Comparison of ENCODE assay signal across 10 cellular contexts in genomic region chr2:63058149-63058741, GRCh38. TPM values are rescaled to one million over a fixed set of nuclear protein-coding genes. Genes with fewer than 3 reads are reported as not detected.
DNase-seq lines count a peak whose midpoint lies in the region; ATAC-seq and TF ChIP-seq lines count a peak whose summit lies in the region.
"Had no signal": no experiment of that assay in that cellular context is flagged by ENCODE, and none has a peak within 500 bp of the region (broad histone marks: within the 10 kb centered on the region; RNA-seq: fewer than 3 reads in every experiment).

No MANE protein-coding gene starts in this region.

- POLR2A ChIA-PET in activated naive CD8-positive, alpha-beta T cell treated with anti-CD3 and anti-CD28 coated beads, Interleukin-2, amount 10 ng/mL, durations not matched to agents 7 days and 5 days (lab: Charles Lee): interaction anchor here (0.7 kb wide), 1 partner anchor 9 kb away, joined by 3 read pairs; no protein-coding TSS in a partner anchor

- H3K27me3 ChIP-seq in testis (peaks cover 4% of the 10 kb centered on the region), HAP-1 (ENCODE audit: low read depth) (no peaks in the 10 kb centered on the region)

- no peaks in the 10 kb centered on the region for H3K36me3 ChIP-seq in testis (ENCODE audit: low read depth, missing control alignments)
- H3K36me3 ChIP-seq in HAP-1 (replicated peaks): peaks cover 38% of the 10 kb centered on the region

- no peaks in the 10 kb centered on the region for H3K36me3 Mint-ChIP-seq in activated T-cell treated with anti-CD3 and anti-CD28 coated beads, Interleukin-2, amount 50 U/mL, for 24 hours (ENCODE audit: low read depth)
- no peaks in the 10 kb centered on the region for H3K36me3 Mint-ChIP-seq in activated T-cell treated with anti-CD3 and anti-CD28 coated beads, Interleukin-2, amount 50 U/mL, for 4 hours (ENCODE audit: insufficient read depth)
- H3K36me3 Mint-ChIP-seq in activated naive CD8-positive, alpha-beta T cell treated with anti-CD3 and anti-CD28 coated beads, Interleukin-2, amount 10 ng/mL, durations not matched to agents 7 days and 5 days: peaks cover 5% of the 10 kb centered on the region

- H3K4me3 ChIP-seq in testis: peak overlapping the region; percentile 39 to 43
- no peak overlapping the region for H3K4me3 ChIP-seq in HAP-1

- peak; percentile 40 for DNase-seq in activated T-cell treated with anti-CD3 and anti-CD28 coated beads, Interleukin-2, amount 50 U/mL, for 24 hours
- DNase-seq in activated T-cell treated with anti-CD3 and anti-CD28 coated beads, Interleukin-2, amount 50 U/mL, for 4 hours: no peak
- peak; percentile 27 for DNase-seq in activated naive CD8-positive, alpha-beta T cell treated with anti-CD3 and anti-CD28 coated beads, Interleukin-2, amount 10 ng/mL, durations not matched to agents 7 days and 5 days
- DNase-seq in left kidney (ENCODE audit: low read depth, low spot score): peak; percentile 61
- peak; percentile 25 for DNase-seq in testis
- no peak for DNase-seq in HAP-1 (ENCODE audit: low spot score in 2 of 2)
- DNase-seq in DMS79 (lab: John Stamatoyannopoulos, UW): no peak
- DNase-seq: AML-193 had no signal

- in situ Hi-C loops in HAP-1 (cut with MboI; ENCODE audit: low sequenced_read_pairs): no loop called here

- no peak overlapping the region for H3K27ac Mint-ChIP-seq in activated T-cell treated with anti-CD3 and anti-CD28 coated beads, Interleukin-2, amount 50 U/mL, for 24 hours
- no peak overlapping the region for H3K27ac Mint-ChIP-seq in activated naive CD8-positive, alpha-beta T cell treated with anti-CD3 and anti-CD28 coated beads, Interleukin-2, amount 10 ng/mL, durations not matched to agents 7 days and 5 days

- peaks cover 92% of the 10 kb centered on the region for H3K27me3 Mint-ChIP-seq in activated T-cell treated with anti-CD3 and anti-CD28 coated beads, Interleukin-2, amount 50 U/mL, for 24 hours
- H3K27me3 Mint-ChIP-seq in activated T-cell treated with anti-CD3 and anti-CD28 coated beads, Interleukin-2, amount 50 U/mL, for 4 hours (ENCODE audit: low read depth): peaks cover 75% of the 10 kb centered on the region
- peaks cover 88% of the 10 kb centered on the region for H3K27me3 Mint-ChIP-seq in activated naive CD8-positive, alpha-beta T cell treated with anti-CD3 and anti-CD28 coated beads, Interleukin-2, amount 10 ng/mL, durations not matched to agents 7 days and 5 days

- TF ChIP-seq CTCF in testis (IDR thresholded peaks at IDR 0.05): no peak

- H3K9me3 Mint-ChIP-seq in activated T-cell treated with anti-CD3 and anti-CD28 coated beads, Interleukin-2, amount 50 U/mL, for 24 hours: peaks cover 4% of the 10 kb centered on the region
- peaks cover 5% of the 10 kb centered on the region for H3K9me3 Mint-ChIP-seq in activated T-cell treated with anti-CD3 and anti-CD28 coated beads, Interleukin-2, amount 50 U/mL, for 4 hours
- H3K9me3 Mint-ChIP-seq in activated naive CD8-positive, alpha-beta T cell treated with anti-CD3 and anti-CD28 coated beads, Interleukin-2, amount 10 ng/mL, durations not matched to agents 7 days and 5 days: no peaks in the 10 kb centered on the region

- TF ChIP-seq POLR2A in testis (IDR thresholded peaks at IDR 0.05): no peak

- H3K4me1 Mint-ChIP-seq in activated T-cell treated with anti-CD3 and anti-CD28 coated beads, Interleukin-2, amount 50 U/mL, for 24 hours (ENCODE audit: low read depth): peaks cover 56% of the 10 kb centered on the region
- peaks cover 52% of the 10 kb centered on the region for H3K4me1 Mint-ChIP-seq in activated T-cell treated with anti-CD3 and anti-CD28 coated beads, Interleukin-2, amount 50 U/mL, for 4 hours (ENCODE audit: low read depth)
- H3K4me1 Mint-ChIP-seq in activated naive CD8-positive, alpha-beta T cell treated with anti-CD3 and anti-CD28 coated beads, Interleukin-2, amount 10 ng/mL, durations not matched to agents 7 days and 5 days: peaks cover 51% of the 10 kb centered on the region

- H3K27ac ChIP-seq in testis: no peak overlapping the region

- WGBS in testis, 2 donors: 3 to 10% methylated on average over 16 to 18 of the region's 18 CpGs

- H3K9me3 ChIP-seq in testis (no peaks in the 10 kb centered on the region), HAP-1 (no peaks in the 10 kb centered on the region)

- H3K4me1 ChIP-seq in testis (peaks cover 13% of the 10 kb centered on the region), HAP-1 (no peaks in the 10 kb centered on the region; the same call in 1 of the 2 replicates)

- H3K4me3 Mint-ChIP-seq in activated T-cell treated with anti-CD3 and anti-CD28 coated beads, Interleukin-2, amount 50 U/mL, for 24 hours: peak overlapping the region; percentile 59
- H3K4me3 Mint-ChIP-seq in activated T-cell treated with anti-CD3 and anti-CD28 coated beads, Interleukin-2, amount 50 U/mL, for 4 hours: no peak overlapping the region
- H3K4me3 Mint-ChIP-seq in activated naive CD8-positive, alpha-beta T cell treated with anti-CD3 and anti-CD28 coated beads, Interleukin-2, amount 10 ng/mL, durations not matched to agents 7 days and 5 days: peak overlapping the region; percentile 78

- intact Hi-C loops in testis (cut with DNase I; ENCODE audit: low total_unique reads): no loop called here

- no peak for ATAC-seq in activated T-cell treated with anti-CD3 and anti-CD28 coated beads, Interleukin-2, amount 50 U/mL, for 4 hours
- no peak for ATAC-seq in activated naive CD8-positive, alpha-beta T cell treated with anti-CD3 and anti-CD28 coated beads, Interleukin-2, amount 10 ng/mL, durations not matched to agents 7 days and 5 days (ENCODE audit: low read depth)
- ATAC-seq in GM18519 (IDR thresholded peaks at IDR 0.05; ENCODE audit: low FRiP score, unreplicated experiment): no peak

RNA-seq across cellular contexts. Expression of gene OTX1, which starts 7.6 kb away (rescaled TPM):
- not detected for total RNA-seq in activated T-cell treated with anti-CD3 and anti-CD28 coated beads, Interleukin-2, amount 50 U/mL, for 4 hours
- total RNA-seq in activated naive CD8-positive, alpha-beta T cell treated with anti-CD3 and anti-CD28 coated beads, Interleukin-2, amount 10 ng/mL, durations not matched to agents 7 days and 5 days: not detected
- total RNA-seq in testis: under 1 TPM; 0.39 to 0.56 TPM
- 0.36 TPM for polyA plus RNA-seq in testis (ENCODE audit: insufficient read depth, low read depth, low replicate concordance)
- total RNA-seq: mesenteric fat pad had no signal

Comparison
In these comparisons a context has a peak if more than half of its experiments do, and no peak if none do; other contexts are left out.
1. DNase-seq: peak in activated T-cell treated with anti-CD3 and anti-CD28 coated beads, Interleukin-2, amount 50 U/mL, for 24 hours (single experiment), activated naive CD8-positive, alpha-beta T cell treated with anti-CD3 and anti-CD28 coated beads, Interleukin-2, amount 10 ng/mL, durations not matched to agents 7 days and 5 days (single experiment), left kidney (single experiment) and testis (single experiment); none in activated T-cell treated with anti-CD3 and anti-CD28 coated beads, Interleukin-2, amount 50 U/mL, for 4 hours (single experiment), HAP-1 (0 of 2) and DMS79 (single experiment).